ENCODE assay signal across 1 cellular context in the genomic region with DNA sequence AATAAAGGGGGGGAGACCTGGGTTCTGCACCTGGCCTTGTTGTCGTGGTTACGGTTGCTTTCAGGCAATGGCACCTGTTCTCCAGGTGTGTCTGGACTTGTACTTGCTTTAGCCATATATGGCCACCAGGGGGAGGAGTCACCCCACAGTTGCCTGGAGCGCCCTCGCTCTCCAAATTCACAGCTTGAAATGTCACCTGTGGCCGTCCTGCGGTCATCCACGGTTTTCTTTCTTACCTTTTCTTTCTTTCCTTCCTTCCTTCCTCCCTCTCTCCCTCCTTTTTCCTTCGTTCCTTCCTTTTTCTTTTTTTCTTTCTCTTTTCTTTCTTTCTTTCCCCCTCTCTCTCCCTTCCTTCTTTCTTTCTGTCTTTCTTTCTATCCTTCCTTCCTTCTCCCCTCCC.
TF ChIP-seq lines count a peak whose summit lies in the region.

No MANE protein-coding gene starts in this region.

TF ChIP-seq in HepG2, 621 proteins besides CTCF, POLR2A, EP300 and RAD21 (continued from another document):
- TF ChIP-seq IRF2 (CRISPR knock-in tag; IDR thresholded peaks at IDR 0.05), result 0 out of 2 replicates have a peak, but pooled peaks have one; percentile 29
- TF ChIP-seq TAF15 (IDR thresholded peaks at IDR 0.05; ENCODE audit: low read depth, low read length, poor library complexity, severe bottlenecking), result no peak
- no peak for TF ChIP-seq HCFC1 (IDR thresholded peaks at IDR 0.05; ENCODE audit: low read depth, low read length)
- peak; percentile 89 for TF ChIP-seq SMC3 (IDR thresholded peaks at IDR 0.05; ENCODE audit: low read length)
- no peak for TF ChIP-seq SNAPC2 (CRISPR knock-in tag; IDR thresholded peaks at IDR 0.05)
